In the genomic region with DNA sequence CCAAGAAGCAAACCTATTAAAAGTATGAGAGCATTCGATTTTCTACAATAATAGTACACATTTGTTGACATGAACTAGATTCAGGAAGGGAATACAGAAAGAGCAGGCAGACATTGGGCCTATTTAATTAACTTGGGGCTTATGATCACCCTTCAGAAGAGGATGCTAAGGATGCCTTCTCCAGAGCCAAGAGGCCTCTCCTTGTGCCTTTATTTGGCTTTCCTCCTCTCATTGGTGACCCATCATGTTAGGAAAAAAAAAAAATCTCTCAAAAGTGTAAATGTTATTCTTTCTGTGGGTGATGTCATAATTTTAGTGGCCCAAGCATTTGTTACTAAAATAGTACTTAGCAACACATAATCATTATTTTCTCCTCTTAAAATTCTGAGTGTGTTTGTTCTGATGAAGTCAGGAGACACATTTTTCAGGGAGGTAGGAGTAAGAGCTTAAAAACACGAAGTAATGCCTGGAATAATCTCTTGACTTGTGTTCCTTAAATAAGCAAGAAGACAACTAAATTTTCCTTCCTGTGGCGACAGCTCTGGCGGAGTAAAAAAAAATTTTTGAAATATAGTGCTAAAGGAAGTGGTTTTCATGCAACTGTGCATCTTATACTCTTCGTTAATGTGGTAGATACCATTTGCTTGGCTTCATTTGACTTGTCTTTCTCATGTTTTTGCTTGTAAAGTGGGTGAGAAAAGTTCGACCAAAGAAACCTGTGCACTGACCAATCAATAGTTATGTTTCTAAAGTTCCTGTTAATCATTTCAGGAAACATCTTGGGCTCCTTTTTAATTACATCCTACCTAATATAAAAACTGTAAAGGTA, we compare ENCODE assay signal across 8 cellular contexts. TPM values are rescaled to one million over a fixed set of nuclear protein-coding genes. Genes with fewer than 3 reads are reported as not detected.
DNase-seq lines count a peak whose midpoint lies in the region; ATAC-seq and TF ChIP-seq lines count a peak whose summit lies in the region.

No MANE protein-coding gene starts in this region.

- peaks cover 4 to 56% (median 11%) of the 10 kb centered on the region in 5 donors for H3K36me3 Mint-ChIP-seq in naive thymus-derived CD4-positive, alpha-beta T cell
- no peaks in the 10 kb centered on the region for H3K36me3 Mint-ChIP-seq in WTC11

- H3K27ac ChIP-seq in naive thymus-derived CD4-positive, alpha-beta T cell (ENCODE audit: low read depth, low read length), result peak overlapping the region; percentile 83
- H3K27ac ChIP-seq in caudate nucleus (ENCODE audit: low read depth, low read length), result no peak overlapping the region

- H3K4me1 Mint-ChIP-seq in naive thymus-derived CD4-positive, alpha-beta T cell, result peaks cover 72 to 99% (median 95%) of the 10 kb centered on the region in 7 donors
- no peaks in the 10 kb centered on the region for H3K4me1 Mint-ChIP-seq in WTC11

- DNase-seq in NOMO-1 treated with DMSO at 0.1 percent for 48 hours (lab: John Stamatoyannopoulos, UW; ENCODE audit: unreplicated experiment) (peak; percentile 77), NOMO-1 (lab: John Stamatoyannopoulos, UW; ENCODE audit: unreplicated experiment in 2 of 2) (no peak), SIG-M5 treated with dmso at 0.1 percent for 504 hours (lab: John Stamatoyannopoulos, UW; ENCODE audit: unreplicated experiment) (peak; percentile 81), dermis blood vessel endothelial cell (no peak), WTC11 (ENCODE audit: low spot score) (no peak), caudate nucleus (lab: John Stamatoyannopoulos, UW) (no peak)
- DNase-seq in naive thymus-derived CD4-positive, alpha-beta T cell, result peak in 7 of 9 donors; percentile 58 to 77 (median 69)

- no peaks in the 10 kb centered on the region for H3K27me3 ChIP-seq in naive thymus-derived CD4-positive, alpha-beta T cell (ENCODE audit: control insufficient read depth in 2 of 2, insufficient read depth in 2 of 2, low read length in 2 of 2)

- POLR2A ChIA-PET in naive thymus-derived CD4-positive, alpha-beta T cell (lab: Charles Lee), result interaction anchor here (0.6 to 12.9 kb wide), 15 partner anchors 9 to 142 kb away, joined by 3 to 252 read pairs (median 4); partner anchors contain the start of gene MBNL1
- POLR2A ChIA-PET in WTC11 (lab: Charles Lee), result interaction anchor here (0.6 kb wide), 1 partner anchor 143 kb away, joined by 3 read pairs; no protein-coding TSS in a partner anchor

- H3K4me3 Mint-ChIP-seq in naive thymus-derived CD4-positive, alpha-beta T cell, result peak overlapping the region; percentile 65 to 82 (median 76)
- H3K4me3 Mint-ChIP-seq in WTC11, result no peak overlapping the region

- H3K4me3 ChIP-seq in naive thymus-derived CD4-positive, alpha-beta T cell (ENCODE audit: low read length), result peak overlapping the region; percentile 45

- peak overlapping the region; percentile 71 to 97 (median 94) for H3K27ac Mint-ChIP-seq in naive thymus-derived CD4-positive, alpha-beta T cell
- no peak overlapping the region for H3K27ac Mint-ChIP-seq in WTC11

- H3K4me1 ChIP-seq in naive thymus-derived CD4-positive, alpha-beta T cell (ENCODE audit: control insufficient read depth in 2 of 2, insufficient read depth in 2 of 2, low read length in 2 of 2), result peaks cover 80 to 81% of the 10 kb centered on the region in 2 donors

- H3K9me3 Mint-ChIP-seq in naive thymus-derived CD4-positive, alpha-beta T cell, result peaks cover 0 to 3% (median 0%) of the 10 kb centered on the region in 11 donors
- H3K9me3 Mint-ChIP-seq in WTC11, result no peaks in the 10 kb centered on the region

- CTCF ChIA-PET in naive thymus-derived CD4-positive, alpha-beta T cell (lab: Charles Lee), result interaction anchor here (0.8 to 3.7 kb wide), 6 partner anchors 10 to 74 kb away, joined by 3 to 19 read pairs (median 4); partner anchors contain the start of gene MBNL1
- CTCF ChIA-PET in WTC11 (lab: Charles Lee), result no interaction called here

- H3K27me3 Mint-ChIP-seq in naive thymus-derived CD4-positive, alpha-beta T cell, result no peaks in the 10 kb centered on the region
- H3K27me3 Mint-ChIP-seq in WTC11 (ENCODE audit: low read depth), result no peaks in the 10 kb centered on the region

- H3K9me3 ChIP-seq in naive thymus-derived CD4-positive, alpha-beta T cell (ENCODE audit: control insufficient read depth in 2 of 3, low read length in 3 of 3), result no peaks in the 10 kb centered on the region

- H3K36me3 ChIP-seq in naive thymus-derived CD4-positive, alpha-beta T cell (ENCODE audit: control insufficient read depth in 2 of 3, insufficient read depth in 3 of 3, low read length in 3 of 3), result no peaks in the 10 kb centered on the region

- intact Hi-C loops in naive thymus-derived CD4-positive, alpha-beta T cell (cut with micrococcal nuclease), result loop anchor here (1.0 to 5.0 kb wide), 7 partner anchors 11 to 1055 kb away; partner anchors contain the start of genes GPR171 (in 1 of the 2) and MBNL1 (in 1 of the 2)

- no peak for TF ChIP-seq CTCF in WTC11 (IDR thresholded peaks at IDR 0.05)

- ATAC-seq in HG02678 (IDR thresholded peaks at IDR 0.05; ENCODE audit: unreplicated experiment) (peak; percentile 79), WTC11 (no peak)
- peak; percentile 60 for ATAC-seq in naive thymus-derived CD4-positive, alpha-beta T cell

TF ChIP-seq in WTC11, 78 proteins besides CTCF, POLR2A, EP300 and RAD21 (continues in another document):
- no peak for TF ChIP-seq ELF4 (CRISPR knock-in tag; IDR thresholded peaks at IDR 0.05; ENCODE audit: low read depth)
- TF ChIP-seq SP1 (CRISPR knock-in tag; conservative IDR thresholded peaks at IDR 0.05), result no peak
- no peak for TF ChIP-seq IRF1 (CRISPR knock-in tag; IDR thresholded peaks at IDR 0.05)
- no peak for TF ChIP-seq FOXK1 (CRISPR knock-in tag; IDR thresholded peaks at IDR 0.05)
- TF ChIP-seq, protein P1, sequence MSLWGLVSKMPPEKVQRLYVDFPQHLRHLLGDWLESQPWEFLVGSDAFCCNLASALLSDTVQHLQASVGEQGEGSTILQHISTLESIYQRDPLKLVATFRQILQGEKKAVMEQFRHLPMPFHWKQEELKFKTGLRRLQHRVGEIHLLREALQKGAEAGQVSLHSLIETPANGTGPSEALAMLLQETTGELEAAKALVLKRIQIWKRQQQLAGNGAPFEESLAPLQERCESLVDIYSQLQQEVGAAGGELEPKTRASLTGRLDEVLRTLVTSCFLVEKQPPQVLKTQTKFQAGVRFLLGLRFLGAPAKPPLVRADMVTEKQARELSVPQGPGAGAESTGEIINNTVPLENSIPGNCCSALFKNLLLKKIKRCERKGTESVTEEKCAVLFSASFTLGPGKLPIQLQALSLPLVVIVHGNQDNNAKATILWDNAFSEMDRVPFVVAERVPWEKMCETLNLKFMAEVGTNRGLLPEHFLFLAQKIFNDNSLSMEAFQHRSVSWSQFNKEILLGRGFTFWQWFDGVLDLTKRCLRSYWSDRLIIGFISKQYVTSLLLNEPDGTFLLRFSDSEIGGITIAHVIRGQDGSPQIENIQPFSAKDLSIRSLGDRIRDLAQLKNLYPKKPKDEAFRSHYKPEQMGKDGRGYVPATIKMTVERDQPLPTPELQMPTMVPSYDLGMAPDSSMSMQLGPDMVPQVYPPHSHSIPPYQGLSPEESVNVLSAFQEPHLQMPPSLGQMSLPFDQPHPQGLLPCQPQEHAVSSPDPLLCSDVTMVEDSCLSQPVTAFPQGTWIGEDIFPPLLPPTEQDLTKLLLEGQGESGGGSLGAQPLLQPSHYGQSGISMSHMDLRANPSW (CRISPR knock-in tag; conservative IDR thresholded peaks at IDR 0.05; ENCODE audit: low read depth), result no peak
- TF ChIP-seq, protein P2, sequence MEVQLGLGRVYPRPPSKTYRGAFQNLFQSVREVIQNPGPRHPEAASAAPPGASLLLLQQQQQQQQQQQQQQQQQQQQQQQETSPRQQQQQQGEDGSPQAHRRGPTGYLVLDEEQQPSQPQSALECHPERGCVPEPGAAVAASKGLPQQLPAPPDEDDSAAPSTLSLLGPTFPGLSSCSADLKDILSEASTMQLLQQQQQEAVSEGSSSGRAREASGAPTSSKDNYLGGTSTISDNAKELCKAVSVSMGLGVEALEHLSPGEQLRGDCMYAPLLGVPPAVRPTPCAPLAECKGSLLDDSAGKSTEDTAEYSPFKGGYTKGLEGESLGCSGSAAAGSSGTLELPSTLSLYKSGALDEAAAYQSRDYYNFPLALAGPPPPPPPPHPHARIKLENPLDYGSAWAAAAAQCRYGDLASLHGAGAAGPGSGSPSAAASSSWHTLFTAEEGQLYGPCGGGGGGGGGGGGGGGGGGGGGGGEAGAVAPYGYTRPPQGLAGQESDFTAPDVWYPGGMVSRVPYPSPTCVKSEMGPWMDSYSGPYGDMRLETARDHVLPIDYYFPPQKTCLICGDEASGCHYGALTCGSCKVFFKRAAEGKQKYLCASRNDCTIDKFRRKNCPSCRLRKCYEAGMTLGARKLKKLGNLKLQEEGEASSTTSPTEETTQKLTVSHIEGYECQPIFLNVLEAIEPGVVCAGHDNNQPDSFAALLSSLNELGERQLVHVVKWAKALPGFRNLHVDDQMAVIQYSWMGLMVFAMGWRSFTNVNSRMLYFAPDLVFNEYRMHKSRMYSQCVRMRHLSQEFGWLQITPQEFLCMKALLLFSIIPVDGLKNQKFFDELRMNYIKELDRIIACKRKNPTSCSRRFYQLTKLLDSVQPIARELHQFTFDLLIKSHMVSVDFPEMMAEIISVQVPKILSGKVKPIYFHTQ (CRISPR knock-in tag; IDR thresholded peaks at IDR 0.05), result no peak
- no peak for TF ChIP-seq EMX1 (CRISPR knock-in tag; IDR thresholded peaks at IDR 0.05)

RNA-seq across cellular contexts. Expression of gene MBNL1, which starts 11.3 kb away (rescaled TPM):
- total RNA-seq in naive thymus-derived CD4-positive, alpha-beta T cell, result 100 to 1,000 TPM; 459 to 675 (median 508) TPM
- 100 to 1,000 TPM; 371 to 389 TPM for polyA plus RNA-seq in naive thymus-derived CD4-positive, alpha-beta T cell
- total RNA-seq in dermis blood vessel endothelial cell (389 and 524 TPM in 2 replicates), WTC11 (2021) (16.0 to 20.4 TPM (median 17.8 TPM) in 3 replicates)

Comparison
In these comparisons a context has a peak if more than half of its experiments do, and no peak if none do; other contexts are left out.
1. DNase-seq: peak in NOMO-1 treated with DMSO at 0.1 percent for 48 hours (single experiment), SIG-M5 treated with dmso at 0.1 percent for 504 hours (single experiment) and naive thymus-derived CD4-positive, alpha-beta T cell (7 of 9); none in NOMO-1 (0 of 2), dermis blood vessel endothelial cell (single experiment), WTC11 (single experiment) and caudate nucleus (0 of 61).
2. RNA of gene MBNL1, which starts 11.3 kb away (total RNA-seq): 459 to 675 TPM in naive thymus-derived CD4-positive, alpha-beta T cell and 389 to 524 TPM in dermis blood vessel endothelial cell; 16.0 to 20.4 TPM in WTC11; every median in the first group is over 10 times any median in the second.